Comparison of ENCODE assay signal across 8 cellular contexts in the genomic region with DNA sequence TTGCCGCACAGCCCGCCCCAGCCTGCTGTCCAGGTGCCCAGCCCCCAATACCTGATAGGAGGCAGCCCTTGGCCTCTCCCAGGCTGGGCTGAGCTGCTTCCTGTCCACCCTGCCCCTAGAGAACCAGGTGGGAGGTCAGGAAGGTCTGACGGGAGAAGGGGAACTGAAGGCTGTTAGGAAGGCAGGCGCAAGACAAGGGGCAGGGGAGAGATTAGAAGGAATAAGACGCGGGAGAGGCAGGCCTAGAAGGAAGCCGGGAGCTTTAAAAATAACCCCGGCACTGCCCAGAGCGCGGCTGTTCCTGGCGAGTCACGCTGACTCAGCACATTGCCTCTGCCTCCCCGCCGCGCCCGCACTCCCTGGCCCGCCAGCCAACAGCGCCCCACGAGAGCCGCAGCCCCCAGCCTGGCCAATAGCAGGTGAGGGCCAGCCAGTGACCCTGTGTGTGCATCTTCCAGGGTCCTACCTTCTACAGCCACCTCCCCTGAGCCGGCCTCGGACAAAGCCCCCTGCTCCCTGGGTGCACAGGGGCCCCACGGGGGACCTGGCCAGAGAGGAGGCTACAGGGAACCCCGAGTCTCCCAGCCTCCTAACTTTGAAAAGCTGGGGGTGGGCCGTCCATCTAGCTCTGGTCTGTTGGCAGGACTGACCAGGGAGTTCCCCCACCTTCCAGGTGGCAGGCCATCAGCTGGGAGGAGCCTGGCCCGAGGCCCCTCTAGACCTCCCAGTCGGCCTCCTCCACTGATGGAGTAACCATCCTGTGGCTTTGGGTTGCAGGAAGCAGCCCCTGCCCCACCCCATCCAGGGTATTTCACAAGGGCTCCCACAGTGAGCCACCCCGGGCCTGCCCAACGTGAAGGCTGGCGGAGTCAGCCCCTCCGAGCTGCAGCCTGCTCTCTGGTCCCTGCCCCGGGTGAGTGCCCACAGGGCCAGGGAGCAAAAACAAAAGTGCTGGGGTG. TPM values are rescaled to one million over a fixed set of nuclear protein-coding genes. Genes with fewer than 3 reads are reported as not detected.
DNase-seq lines count a peak whose midpoint lies in the region; ATAC-seq and TF ChIP-seq lines count a peak whose summit lies in the region.

No MANE protein-coding gene starts in this region.

- H3K4me3 ChIP-seq in DOHH2 (ENCODE audit: low read length) = no peak overlapping the region
- H3K4me3 ChIP-seq in left lung = peak overlapping the region in 1 of 2 donors; percentile 98
- H3K4me3 ChIP-seq in thymus (ENCODE audit: low read length) = no peak overlapping the region

- H3K79me2 ChIP-seq in DOHH2 (ENCODE audit: control insufficient read depth, low read length) = peaks cover 66% of the 10 kb centered on the region

- H3K9me3 ChIP-seq in DOHH2 (ENCODE audit: control insufficient read depth, insufficient read depth, low read length) (no peaks in the 10 kb centered on the region), left lung (no peaks in the 10 kb centered on the region), thymus (ENCODE audit: control insufficient read depth) (no peaks in the 10 kb centered on the region)

- TF ChIP-seq CTCF in DOHH2 (IDR thresholded peaks at IDR 0.05; ENCODE audit: low read depth, low read length, poor library complexity, severe bottlenecking) (no peak), left lung (IDR thresholded peaks at IDR 0.05) (no peak), GM13977 (IDR thresholded peaks at IDR 0.05; ENCODE audit: extremely low read depth, insufficient read depth, missing control alignments) (no peak)

- H4K20me1 ChIP-seq in DOHH2 (ENCODE audit: control insufficient read depth, insufficient read depth, low read depth, low read length) = peaks cover 14% of the 10 kb centered on the region

- peaks cover 36% of the 10 kb centered on the region for H3K4me1 ChIP-seq in DOHH2 (ENCODE audit: control insufficient read depth, low read length)
- H3K4me1 ChIP-seq in left lung = peaks cover 19 to 86% of the 10 kb centered on the region in 2 donors
- peaks cover 34% of the 10 kb centered on the region for H3K4me1 ChIP-seq in thymus (ENCODE audit: control insufficient read depth, insufficient read depth, low read length)

- H3K27ac ChIP-seq in DOHH2 (ENCODE audit: low read depth, low read length) (no peak overlapping the region), left lung (peak overlapping the region; percentile 56 to 98), thymus (ENCODE audit: low read depth) (peak overlapping the region; percentile 33)

- no peaks in the 10 kb centered on the region for H3K9me2 ChIP-seq in DOHH2 (replicated peaks; ENCODE audit: control insufficient read depth, low read length)

- in situ Hi-C loops in GM13977 (cut with MboI; ENCODE audit: low pct_unique_long_range_greater_than_20kb, low sequenced_read_pairs, unreplicated experiment) = no loop called here

- H3F3A ChIP-seq in DOHH2 (ENCODE audit: control insufficient read depth, insufficient read depth) = peaks cover 4% of the 10 kb centered on the region; the same call in 1 of the 2 replicates

- H3K4me2 ChIP-seq in DOHH2 (ENCODE audit: low read length) = peak overlapping the region; percentile 16; the same call in 1 of the 2 replicates

- ATAC-seq in left lung = peak; percentile 53

- WGBS in thymus = 21% methylated on average over 32 of the region's 32 CpGs

- H3K36me3 ChIP-seq in DOHH2 (ENCODE audit: control insufficient read depth, low read length) = peaks cover 13% of the 10 kb centered on the region
- peaks cover 0 to 39% of the 10 kb centered on the region in 2 donors for H3K36me3 ChIP-seq in left lung
- H3K36me3 ChIP-seq in thymus (ENCODE audit: control insufficient read depth, insufficient read depth) = peaks cover 24% of the 10 kb centered on the region

- intact Hi-C loops in left lung (cut with DNase I) = no loop called here

- DNase-seq in NOMO-1 (lab: John Stamatoyannopoulos, UW; ENCODE audit: unreplicated experiment in 2 of 2) = peak; percentile 87 to 89
- peak; percentile 70 for DNase-seq in dedifferentiated amniotic fluid mesenchymal stem cell (ENCODE audit: extremely low spot score)
- DNase-seq in left lung = peak; percentile 87 to 95
- no peak for DNase-seq in NCI-H524 (lab: John Stamatoyannopoulos, UW)
- no peak for DNase-seq in NK-92 treated with Interleukin-12 subunit alpha and Interleukin-12 subunit beta, amount 100 ng/mL, for 24 hours (lab: John Stamatoyannopoulos, UW)
- no peak for DNase-seq in GM13977 (ENCODE audit: low spot score)

- H3K27me3 ChIP-seq in DOHH2 (ENCODE audit: control insufficient read depth, low read length) (peaks cover 3% of the 10 kb centered on the region; the same call in 1 of the 2 replicates), left lung (peaks cover 0 to 8% of the 10 kb centered on the region in 2 donors), thymus (ENCODE audit: control insufficient read depth, insufficient read depth) (peaks cover 9% of the 10 kb centered on the region)

RNA-seq across cellular contexts. Expression of gene MAFG, which starts 4.0 kb away (rescaled TPM):
- total RNA-seq in left lung = 10 to 100 TPM; 25.3 to 39.8 TPM
- polyA plus RNA-seq in thymus = 7.3 TPM

RNA-seq across cellular contexts. Expression of gene SIRT7, which starts 5.6 kb away (rescaled TPM):
- 10 to 100 TPM; 23.9 to 37.9 TPM for total RNA-seq in left lung
- polyA plus RNA-seq in thymus = 47.7 TPM

RNA-seq across cellular contexts. Expression of gene PCYT2, which starts 12.4 kb away (rescaled TPM):
- total RNA-seq in left lung = 10 to 100 TPM; 38.0 to 57.7 TPM
- 37.4 TPM for polyA plus RNA-seq in thymus

RNA-seq across cellular contexts. Expression of gene PYCR1, which starts 13.5 kb away (rescaled TPM):
- total RNA-seq in left lung = 10 to 100 TPM; 74.0 to 83.0 TPM
- polyA plus RNA-seq in thymus = 2.9 TPM

RNA-seq across cellular contexts. Expression of gene NPB, which starts 21.5 kb away (rescaled TPM):
- under 1 TPM; 0.26 to 0.60 TPM for total RNA-seq in left lung
- 3.5 TPM for polyA plus RNA-seq in thymus

Comparison
In these comparisons a context has a peak if more than half of its experiments do, and no peak if none do; other contexts are left out.
1. DNase-seq: peak in NOMO-1 (2 of 2), dedifferentiated amniotic fluid mesenchymal stem cell (single experiment) and left lung (2 of 2); none in NCI-H524 (0 of 2), NK-92 treated with Interleukin-12 subunit alpha and Interleukin-12 subunit beta, amount 100 ng/mL, for 24 hours (single experiment) and GM13977 (single experiment).